16 cellular contexts compared by ENCODE assay signal in the genomic region with DNA sequence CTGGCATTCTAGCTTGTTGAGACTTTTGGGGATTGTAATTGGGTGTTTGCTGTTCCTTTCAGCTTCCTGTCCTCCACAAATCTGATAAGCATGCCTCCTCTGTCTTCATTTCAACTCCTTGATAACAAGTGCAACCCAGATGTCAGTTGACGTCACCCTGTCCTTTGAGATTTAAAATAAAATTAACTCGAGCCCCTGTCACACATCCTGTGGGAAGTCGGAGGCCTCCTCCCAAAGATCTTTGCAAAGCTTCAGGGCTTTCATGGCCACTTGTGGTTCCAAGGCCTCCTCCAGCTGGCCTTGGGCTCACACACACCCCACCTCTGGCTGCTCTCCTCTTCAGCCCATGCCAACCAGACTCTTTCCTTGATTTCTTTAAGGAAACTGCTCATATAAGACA.
"Had no signal": no experiment of that assay in that cellular context is flagged by ENCODE, and none has a peak within 500 bp of the region (broad histone marks: within the 10 kb centered on the region; RNA-seq: fewer than 3 reads in every experiment).

No MANE protein-coding gene starts in this region.

- H3K9me3 ChIP-seq: ascending aorta, lower lobe of right lung, right lobe of liver, spleen, upper lobe of left lung had no signal

- DNase-seq: activated CD4-positive, alpha-beta memory T cell treated with anti-CD3 and anti-CD28 coated beads for 36 hours; activated naive CD8-positive, alpha-beta T cell treated with anti-CD3 and anti-CD28 coated beads, Interleukin-2, amount 50 U/mL, for 24 hours; activated T-cell treated with anti-CD3 and anti-CD28 coated beads, Interleukin-2, amount 50 U/mL, for 48 hours; effector CD4-positive, alpha-beta T cell; hypothalamus; kidney glomerular epithelial cell; lower lobe of right lung; midbrain; posterior cingulate gyrus; right lobe of liver; spleen; stimulated activated CD4-positive, alpha-beta T cell treated with anti-CD3 and anti-CD28 coated beads, Interleukin-1b, Interleukin-23, amount 100 ng/mL, for 48 hours; T-helper 2 cell; upper lobe of left lung had no signal

- ATAC-seq: activated naive CD8-positive, alpha-beta T cell treated with anti-CD3 and anti-CD28 coated beads, Interleukin-2, amount 50 U/mL, for 24 hours; lower lobe of right lung; naive thymus-derived CD4-positive, alpha-beta T cell; right lobe of liver had no signal

- H3K4me3 ChIP-seq: ascending aorta, lower lobe of right lung, right lobe of liver, spleen, upper lobe of left lung had no signal

- H3K27ac ChIP-seq: ascending aorta, lower lobe of right lung, right lobe of liver had no signal

- H3K27me3 ChIP-seq: ascending aorta, right lobe of liver, spleen, upper lobe of left lung had no signal

- H3K36me3 ChIP-seq: ascending aorta, lower lobe of right lung, right lobe of liver, spleen, upper lobe of left lung had no signal

- H3K4me1 ChIP-seq: right lobe of liver had no signal
